ENCODE assay signal across 18 cellular contexts in genomic region chr4:36835246-36835645, GRCh38.
"Had no signal": no experiment of that assay in that cellular context is flagged by ENCODE, and none has a peak within 500 bp of the region (broad histone marks: within the 10 kb centered on the region; RNA-seq: fewer than 3 reads in every experiment).

No MANE protein-coding gene starts in this region.

- H3K9me3 Mint-ChIP-seq: activated CD4-positive, alpha-beta memory T cell treated with anti-CD3 and anti-CD28 coated beads for 36 hours; activated naive CD4-positive, alpha-beta T cell treated with anti-CD3 and anti-CD28 coated beads for 36 hours; activated T-helper 2 cell treated with anti-CD3 and anti-CD28 coated beads, Interferon-gamma antibody, Interleukin-2, Interleukin-4, amounts not matched to agents 10 μg/mL and 5 μg/mL and 100 μg/mL, durations not matched to agents 14 hours and 24 hours and 36 hours; nephron; stimulated activated memory B cell treated with anti-CD40 and anti-IgM and Interleukin-4, amounts not matched to agents 10 μg/mL and 1 μg/mL and 100 μg/mL, for 72 hours had no signal

- DNase-seq: activated CD4-positive, alpha-beta memory T cell treated with anti-CD3 and anti-CD28 coated beads for 36 hours; activated naive CD4-positive, alpha-beta T cell treated with anti-CD3 and anti-CD28 coated beads for 36 hours; cerebellar nuclear complex; cortex of kidney; hypothalamus; islet precursor cell; left lung; midbrain; nucleus accumbens; spleen; stimulated activated CD4-positive, alpha-beta T cell treated with anti-CD3 and anti-CD28 coated beads, Interleukin-4, amount 100 ng/mL, for 4 hours; WERI-Rb-1 had no signal

- ATAC-seq: left lung; stimulated activated memory B cell treated with anti-CD40 and anti-IgM and Interleukin-4, amounts not matched to agents 10 μg/mL and 1 μg/mL and 100 μg/mL, for 72 hours had no signal

- H3K27ac Mint-ChIP-seq: activated CD4-positive, alpha-beta memory T cell treated with anti-CD3 and anti-CD28 coated beads for 36 hours; activated naive CD4-positive, alpha-beta T cell treated with anti-CD3 and anti-CD28 coated beads for 36 hours; activated T-helper 2 cell treated with anti-CD3 and anti-CD28 coated beads, Interferon-gamma antibody, Interleukin-2, Interleukin-4, amounts not matched to agents 10 μg/mL and 5 μg/mL and 100 μg/mL, durations not matched to agents 14 hours and 24 hours and 36 hours; nephron; stimulated activated memory B cell treated with anti-CD40 and anti-IgM and Interleukin-4, amounts not matched to agents 10 μg/mL and 1 μg/mL and 100 μg/mL, for 72 hours had no signal

- H3K36me3 Mint-ChIP-seq: activated CD4-positive, alpha-beta memory T cell treated with anti-CD3 and anti-CD28 coated beads for 36 hours; stimulated activated memory B cell treated with anti-CD40 and anti-IgM and Interleukin-4, amounts not matched to agents 10 μg/mL and 1 μg/mL and 100 μg/mL, for 72 hours had no signal

- FAIRE-seq: bronchial epithelial cell, endometrium, frontal cortex had no signal
